In the genomic region with DNA sequence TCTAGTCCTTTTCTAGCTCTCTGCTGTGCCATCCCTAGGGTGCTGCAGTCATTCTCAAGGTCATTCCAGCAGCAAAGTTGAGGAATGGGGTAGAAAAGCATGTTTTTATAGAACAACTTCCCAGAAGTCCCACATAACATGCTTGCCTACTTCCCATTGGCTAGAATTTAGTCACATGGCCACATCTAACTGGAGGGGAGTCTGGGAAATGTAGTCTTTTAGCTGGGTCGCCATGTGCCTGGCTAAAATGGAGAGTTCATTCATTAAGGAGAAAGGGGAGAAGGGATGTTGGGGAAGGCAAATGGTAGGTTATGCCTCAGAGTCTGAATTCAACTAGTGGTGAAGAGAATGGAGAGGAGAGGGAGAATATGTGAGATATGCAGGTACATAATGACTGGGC, we compare ENCODE assay signal across 1 cellular context.
TF ChIP-seq lines count a peak whose summit lies in the region.

No MANE protein-coding gene starts in this region.

TF ChIP-seq in HepG2, 621 proteins besides CTCF, POLR2A, EP300 and RAD21 (continued from another document):
- TF ChIP-seq, protein P1, sequence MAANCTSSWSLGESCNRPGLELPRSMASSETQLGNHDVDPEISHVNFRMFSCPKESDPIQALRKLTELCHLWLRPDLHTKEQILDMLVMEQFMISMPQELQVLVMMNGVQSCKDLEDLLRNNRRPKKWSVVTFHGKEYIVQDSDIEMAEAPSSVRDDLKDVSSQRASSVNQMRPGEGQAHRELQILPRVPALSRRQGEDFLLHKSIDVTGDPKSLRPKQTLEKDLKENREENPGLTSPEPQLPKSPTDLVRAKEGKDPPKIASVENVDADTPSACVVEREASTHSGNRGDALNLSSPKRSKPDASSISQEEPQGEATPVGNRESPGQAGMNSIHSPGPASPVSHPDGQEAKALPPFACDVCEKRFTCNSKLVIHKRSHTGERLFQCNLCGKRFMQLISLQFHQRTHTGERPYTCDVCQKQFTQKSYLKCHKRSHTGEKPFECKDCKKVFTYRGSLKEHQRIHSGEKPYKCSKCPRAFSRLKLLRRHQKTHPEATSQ (CRISPR knock-in tag; IDR thresholded peaks at IDR 0.05; ENCODE audit: borderline replicate concordance): no peak
- TF ChIP-seq, protein P2, sequence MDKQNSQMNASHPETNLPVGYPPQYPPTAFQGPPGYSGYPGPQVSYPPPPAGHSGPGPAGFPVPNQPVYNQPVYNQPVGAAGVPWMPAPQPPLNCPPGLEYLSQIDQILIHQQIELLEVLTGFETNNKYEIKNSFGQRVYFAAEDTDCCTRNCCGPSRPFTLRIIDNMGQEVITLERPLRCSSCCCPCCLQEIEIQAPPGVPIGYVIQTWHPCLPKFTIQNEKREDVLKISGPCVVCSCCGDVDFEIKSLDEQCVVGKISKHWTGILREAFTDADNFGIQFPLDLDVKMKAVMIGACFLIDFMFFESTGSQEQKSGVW (CRISPR knock-in tag; IDR thresholded peaks at IDR 0.05; ENCODE audit: borderline replicate concordance): no peak
- TF ChIP-seq NFYC (CRISPR knock-in tag; IDR thresholded peaks at IDR 0.05) (peak; percentile 83), ZNF782 (CRISPR knock-in tag; IDR thresholded peaks at IDR 0.05; ENCODE audit: borderline replicate concordance) (no peak), CHD2 (IDR thresholded peaks at IDR 0.05; ENCODE audit: low read depth, low read length) (no peak), NFYB (CRISPR knock-in tag; IDR thresholded peaks at IDR 0.05) (peak; percentile 72), THAP11 (CRISPR knock-in tag; IDR thresholded peaks at IDR 0.05) (peak; percentile 97), ZNF143 (CRISPR knock-in tag; IDR thresholded peaks at IDR 0.05) (peak; percentile 90), YY1 (IDR thresholded peaks at IDR 0.05; ENCODE audit: insufficient read depth, insufficient replicate concordance, low read depth, low read length) (peak; percentile 49), RCOR2 (CRISPR knock-in tag; IDR thresholded peaks at IDR 0.05) (no peak), NFE2L1 (CRISPR knock-in tag; IDR thresholded peaks at IDR 0.05; ENCODE audit: borderline replicate concordance) (no peak), ZNF564 (CRISPR knock-in tag; IDR thresholded peaks at IDR 0.05) (no peak), ZNF549 (CRISPR knock-in tag; IDR thresholded peaks at IDR 0.05) (no peak)
- TF ChIP-seq, protein P3, sequence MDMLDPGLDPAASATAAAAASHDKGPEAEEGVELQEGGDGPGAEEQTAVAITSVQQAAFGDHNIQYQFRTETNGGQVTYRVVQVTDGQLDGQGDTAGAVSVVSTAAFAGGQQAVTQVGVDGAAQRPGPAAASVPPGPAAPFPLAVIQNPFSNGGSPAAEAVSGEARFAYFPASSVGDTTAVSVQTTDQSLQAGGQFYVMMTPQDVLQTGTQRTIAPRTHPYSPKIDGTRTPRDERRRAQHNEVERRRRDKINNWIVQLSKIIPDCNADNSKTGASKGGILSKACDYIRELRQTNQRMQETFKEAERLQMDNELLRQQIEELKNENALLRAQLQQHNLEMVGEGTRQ (IDR thresholded peaks at IDR 0.05; ENCODE audit: low read depth, low read length): peak; percentile 25; the same call in 1 of the 2 replicates
- TF ChIP-seq, protein P3 (CRISPR knock-in tag; IDR thresholded peaks at IDR 0.05; ENCODE audit: borderline replicate concordance): peak; percentile 73; the same call in 1 of the 2 replicates
- TF ChIP-seq, protein P4, sequence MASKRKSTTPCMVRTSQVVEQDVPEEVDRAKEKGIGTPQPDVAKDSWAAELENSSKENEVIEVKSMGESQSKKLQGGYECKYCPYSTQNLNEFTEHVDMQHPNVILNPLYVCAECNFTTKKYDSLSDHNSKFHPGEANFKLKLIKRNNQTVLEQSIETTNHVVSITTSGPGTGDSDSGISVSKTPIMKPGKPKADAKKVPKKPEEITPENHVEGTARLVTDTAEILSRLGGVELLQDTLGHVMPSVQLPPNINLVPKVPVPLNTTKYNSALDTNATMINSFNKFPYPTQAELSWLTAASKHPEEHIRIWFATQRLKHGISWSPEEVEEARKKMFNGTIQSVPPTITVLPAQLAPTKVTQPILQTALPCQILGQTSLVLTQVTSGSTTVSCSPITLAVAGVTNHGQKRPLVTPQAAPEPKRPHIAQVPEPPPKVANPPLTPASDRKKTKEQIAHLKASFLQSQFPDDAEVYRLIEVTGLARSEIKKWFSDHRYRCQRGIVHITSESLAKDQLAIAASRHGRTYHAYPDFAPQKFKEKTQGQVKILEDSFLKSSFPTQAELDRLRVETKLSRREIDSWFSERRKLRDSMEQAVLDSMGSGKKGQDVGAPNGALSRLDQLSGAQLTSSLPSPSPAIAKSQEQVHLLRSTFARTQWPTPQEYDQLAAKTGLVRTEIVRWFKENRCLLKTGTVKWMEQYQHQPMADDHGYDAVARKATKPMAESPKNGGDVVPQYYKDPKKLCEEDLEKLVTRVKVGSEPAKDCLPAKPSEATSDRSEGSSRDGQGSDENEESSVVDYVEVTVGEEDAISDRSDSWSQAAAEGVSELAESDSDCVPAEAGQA (IDR thresholded peaks at IDR 0.05; ENCODE audit: low read depth): no peak
- TF ChIP-seq, protein P4 (CRISPR knock-in tag; IDR thresholded peaks at IDR 0.05; ENCODE audit: borderline replicate concordance): no peak
